Comparison of ENCODE assay signal across 18 cellular contexts in the genomic region with DNA sequence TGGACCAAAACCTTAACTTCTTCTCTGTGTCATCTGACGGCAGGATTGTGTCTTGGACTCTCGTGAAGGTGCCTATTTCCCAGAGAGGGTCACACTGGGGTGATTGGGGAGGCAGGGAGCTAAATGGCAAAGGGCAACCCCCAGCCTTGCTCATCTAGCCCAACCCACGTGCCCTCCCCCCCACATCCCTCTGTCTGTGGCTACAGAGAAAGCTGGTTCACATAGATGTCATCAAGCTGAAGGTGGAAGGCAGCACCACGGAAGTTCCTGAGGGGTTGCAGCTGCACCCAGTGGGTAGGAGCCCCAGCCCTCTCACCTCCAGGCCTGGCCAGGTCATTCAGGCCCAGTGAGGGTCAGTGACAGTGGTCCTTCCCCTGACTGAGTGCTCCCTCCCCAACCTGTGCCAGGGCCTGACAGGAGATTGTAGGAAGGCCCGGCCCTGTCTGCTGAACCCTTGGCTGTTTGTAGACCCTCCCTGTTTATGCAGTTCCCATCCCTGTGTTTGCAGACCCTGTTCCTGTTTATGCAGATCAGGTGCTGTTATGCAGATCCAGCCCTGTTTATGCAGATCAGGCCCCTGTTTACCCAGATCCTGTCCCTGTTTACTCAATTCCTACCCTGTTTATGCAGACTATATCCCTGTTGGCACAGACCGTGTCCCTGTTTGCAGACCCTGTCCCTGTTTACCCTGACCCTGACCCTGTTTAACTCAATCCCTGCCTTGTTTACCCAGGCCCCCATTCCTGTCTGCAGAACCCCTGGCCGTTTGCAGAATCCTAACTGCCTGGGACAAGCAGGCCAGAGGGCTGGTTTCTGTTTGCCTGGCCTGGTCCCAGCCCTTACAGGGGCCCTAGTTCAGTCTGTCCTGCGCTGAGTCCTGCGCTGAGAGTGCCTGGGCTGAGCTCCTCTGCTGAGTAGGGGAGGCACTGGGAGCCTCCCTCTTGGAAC. TPM values are rescaled to one million over a fixed set of nuclear protein-coding genes. Genes with fewer than 3 reads are reported as not detected.
DNase-seq lines count a peak whose midpoint lies in the region; ATAC-seq and TF ChIP-seq lines count a peak whose summit lies in the region.
"Had no signal": no experiment of that assay in that cellular context is flagged by ENCODE, and none has a peak within 500 bp of the region (broad histone marks: within the 10 kb centered on the region; RNA-seq: fewer than 3 reads in every experiment).

No MANE protein-coding gene starts in this region.

- CTCF ChIA-PET in naive thymus-derived CD4-positive, alpha-beta T cell (lab: Charles Lee), result interaction anchor here (0.6 kb wide), 1 partner anchor 204 kb away, joined by 3 read pairs; no protein-coding TSS in a partner anchor

- no peak overlapping the region for H3K27ac Mint-ChIP-seq in naive thymus-derived CD4-positive, alpha-beta T cell
- no peak overlapping the region for H3K27ac Mint-ChIP-seq in immature natural killer cell

- POLR2A ChIA-PET in naive thymus-derived CD4-positive, alpha-beta T cell (lab: Charles Lee), result no interaction called here

- H3K9me3 Mint-ChIP-seq in naive thymus-derived CD4-positive, alpha-beta T cell, result no peaks in the 10 kb centered on the region
- H3K9me3 Mint-ChIP-seq in immature natural killer cell, result no peaks in the 10 kb centered on the region

- no peak for ATAC-seq in naive thymus-derived CD4-positive, alpha-beta T cell
- ATAC-seq in GM21619 (IDR thresholded peaks at IDR 0.05; ENCODE audit: unreplicated experiment), result no peak

- no peaks in the 10 kb centered on the region for H3K9me3 ChIP-seq in naive thymus-derived CD4-positive, alpha-beta T cell (ENCODE audit: control insufficient read depth in 2 of 3, low read length in 3 of 3)
- H3K9me3 ChIP-seq: tibial nerve had no signal

- intact Hi-C loops in naive thymus-derived CD4-positive, alpha-beta T cell (cut with micrococcal nuclease), result no loop called here

- no peak overlapping the region for H3K4me3 Mint-ChIP-seq in naive thymus-derived CD4-positive, alpha-beta T cell
- H3K4me3 Mint-ChIP-seq in immature natural killer cell, result no peak overlapping the region

- no peak for TF ChIP-seq CTCF in VCaP (conservative IDR thresholded peaks at IDR 0.05)

- H3K36me3 Mint-ChIP-seq in naive thymus-derived CD4-positive, alpha-beta T cell, result no peaks in the 10 kb centered on the region
- H3K36me3 Mint-ChIP-seq in immature natural killer cell, result no peaks in the 10 kb centered on the region

- H3K4me1 Mint-ChIP-seq in naive thymus-derived CD4-positive, alpha-beta T cell, result peaks cover 0 to 5% (median 0%) of the 10 kb centered on the region in 7 donors
- no peaks in the 10 kb centered on the region for H3K4me1 Mint-ChIP-seq in immature natural killer cell

- no peaks in the 10 kb centered on the region for H3K4me1 ChIP-seq in naive thymus-derived CD4-positive, alpha-beta T cell (ENCODE audit: control insufficient read depth in 2 of 2, insufficient read depth in 2 of 2, low read length in 2 of 2)

- H3K27ac ChIP-seq in VCaP, result peak overlapping the region; percentile 72
- no peak overlapping the region for H3K27ac ChIP-seq in naive thymus-derived CD4-positive, alpha-beta T cell (ENCODE audit: low read depth, low read length)

- H3K4me3 ChIP-seq in H7 (ENCODE audit: insufficient read depth, low read depth, low read length), result no peak overlapping the region
- H3K4me3 ChIP-seq in naive thymus-derived CD4-positive, alpha-beta T cell (ENCODE audit: low read length), result no peak overlapping the region
- H3K4me3 ChIP-seq: tibial nerve had no signal

- no peaks in the 10 kb centered on the region for H3K27me3 ChIP-seq in H7 (ENCODE audit: control insufficient read depth, insufficient read depth, low read length)
- no peaks in the 10 kb centered on the region for H3K27me3 ChIP-seq in naive thymus-derived CD4-positive, alpha-beta T cell (ENCODE audit: control insufficient read depth in 2 of 2, insufficient read depth in 2 of 2, low read length in 2 of 2)
- H3K27me3 ChIP-seq: tibial nerve had no signal

- DNase-seq in H7 (peak; percentile 70), iPS-NIHi7 (ENCODE audit: extremely low spot score) (peak; percentile 54), pons (ENCODE audit: low spot score) (peak; percentile 17), AG08395 (ENCODE audit: low spot score) (no peak), immature natural killer cell (no peak)
- DNase-seq in naive thymus-derived CD4-positive, alpha-beta T cell, result no peak
- DNase-seq: activated naive CD4-positive, alpha-beta T cell; KBM-7; kidney; NCI-H1092 treated with DMSO at 0.1 percent for 48 hours; NCI-H748 treated with DMSO at 0.1 percent for 48 hours; small intestine; SW 1271 had no signal

- no peaks in the 10 kb centered on the region for H3K36me3 ChIP-seq in H7 (replicated peaks; ENCODE audit: control insufficient read depth, insufficient read depth, low read length)
- H3K36me3 ChIP-seq in naive thymus-derived CD4-positive, alpha-beta T cell (ENCODE audit: control insufficient read depth in 2 of 3, insufficient read depth in 3 of 3, low read length in 3 of 3), result no peaks in the 10 kb centered on the region
- H3K36me3 ChIP-seq: tibial nerve had no signal

- H3K27me3 Mint-ChIP-seq in naive thymus-derived CD4-positive, alpha-beta T cell, result no peaks in the 10 kb centered on the region
- peaks cover 2 to 6% (median 3%) of the 10 kb centered on the region in 3 donors for H3K27me3 Mint-ChIP-seq in immature natural killer cell (ENCODE audit: low read depth in 3 of 3)

RNA-seq across cellular contexts. Expression of a gene that starts 10.4 kb away (rescaled TPM):
- 33.3 and 35.1 TPM in 2 replicates for total RNA-seq in H7 (2014; rRNA removed; shearing (Covaris generic))
- 1 to 10 TPM in 1 of 5 experiments, under 1 TPM in 1, not detected in 3; 0.56 to 1.9 TPM for total RNA-seq in naive thymus-derived CD4-positive, alpha-beta T cell
- polyA plus RNA-seq in naive thymus-derived CD4-positive, alpha-beta T cell, result under 1 TPM in 1 of 2 donors, not detected in 1; 0.21 TPM
- 10 to 100 TPM in 1 of 3 donors, 1 to 10 TPM in 1, under 1 TPM in 1; 1.00 to 11.3 (median 9.2) TPM for polyA plus RNA-seq in immature natural killer cell
- total RNA-seq: glomerular endothelial cell had no signal

RNA-seq across cellular contexts. Expression of a gene that starts 53.8 kb away (rescaled TPM):
- total RNA-seq in H7 (2014; rRNA removed; shearing (Covaris generic)), result 0.35 and 0.96 TPM in 2 replicates
- not detected for total RNA-seq in naive thymus-derived CD4-positive, alpha-beta T cell
- polyA plus RNA-seq in naive thymus-derived CD4-positive, alpha-beta T cell, result not detected
- not detected for polyA plus RNA-seq in immature natural killer cell
- total RNA-seq: glomerular endothelial cell, osteocyte had no signal
- polyA plus RNA-seq: small intestine had no signal

RNA-seq across cellular contexts. Expression of a gene that starts 54.0 kb away (rescaled TPM):
- total RNA-seq in H7 (2014; rRNA removed; shearing (Covaris generic)), result 20.3 and 22.7 TPM in 2 replicates
- 10 to 100 TPM; 12.3 to 14.6 (median 13.4) TPM for total RNA-seq in naive thymus-derived CD4-positive, alpha-beta T cell
- polyA plus RNA-seq in naive thymus-derived CD4-positive, alpha-beta T cell, result 1 to 10 TPM in 1 of 2 donors, under 1 TPM in 1; 0.67 to 1.3 TPM
- polyA plus RNA-seq in immature natural killer cell, result 1 to 10 TPM in 2 of 3 donors, under 1 TPM in 1; 0.25 to 2.6 (median 1.6) TPM

Comparison
In these comparisons a context has a peak if more than half of its experiments do, and no peak if none do; other contexts are left out.
1. DNase-seq: peak in H7 (single experiment), iPS-NIHi7 (single experiment) and pons (single experiment); none in naive thymus-derived CD4-positive, alpha-beta T cell (0 of 9), AG08395 (single experiment) and immature natural killer cell (0 of 3).
2. RNA of a gene that starts 10.4 kb away (total RNA-seq): 33.3 to 35.1 TPM in H7; 0.56 to 1.9 TPM in naive thymus-derived CD4-positive, alpha-beta T cell; every median in the first group is over 10 times any median in the second.